1 cellular context compared by ENCODE assay signal in the genomic region with DNA sequence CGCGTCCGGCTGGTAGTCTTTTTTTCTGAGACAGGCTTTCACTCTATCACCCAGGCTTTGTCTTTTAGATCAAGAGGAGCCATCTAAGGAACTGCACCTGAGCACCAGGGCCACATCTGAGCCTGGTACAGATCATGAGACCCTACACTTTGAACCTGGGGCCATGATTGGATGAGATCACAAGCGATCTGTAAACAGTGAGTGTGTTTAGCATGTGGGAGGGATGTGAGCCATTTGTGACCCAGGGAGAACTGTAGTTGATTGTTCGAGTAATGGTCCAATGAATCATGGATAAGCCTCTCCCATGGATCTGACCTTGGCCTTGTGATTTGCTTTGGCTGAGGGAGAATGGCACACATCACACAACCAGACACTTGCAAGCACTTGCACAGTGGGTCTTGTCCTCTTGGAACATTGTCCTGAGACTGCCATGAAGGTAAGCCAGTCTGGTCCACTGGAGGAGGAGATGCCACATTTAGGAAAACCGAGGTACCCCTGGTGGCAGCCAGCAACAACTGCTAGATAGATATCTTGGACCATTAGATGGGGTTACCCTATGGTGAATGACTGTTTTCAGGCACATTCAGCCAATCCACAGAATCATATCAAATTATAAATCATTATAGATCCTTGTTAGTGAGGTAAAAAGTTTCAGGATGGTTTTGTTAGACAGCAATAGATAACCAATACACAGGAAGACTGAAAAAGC.
TF ChIP-seq lines count a peak whose summit lies in the region.

No MANE protein-coding gene starts in this region.

TF ChIP-seq in HepG2, 621 proteins besides CTCF, POLR2A, EP300 and RAD21 (continued from another document):
- TF ChIP-seq SIN3B (IDR thresholded peaks at IDR 0.05; ENCODE audit: low read length) = no peak
- TF ChIP-seq ZNF720 (CRISPR knock-in tag; IDR thresholded peaks at IDR 0.05) = no peak
- peak; percentile 44; the same call in 1 of the 2 replicates for TF ChIP-seq REPIN1 (CRISPR knock-in tag; IDR thresholded peaks at IDR 0.05; ENCODE audit: borderline replicate concordance, low read depth)
- TF ChIP-seq PHF5A (CRISPR knock-in tag; IDR thresholded peaks at IDR 0.05; ENCODE audit: low read depth, unreplicated experiment) = peak; percentile 34
- TF ChIP-seq FOXP1 (IDR thresholded peaks at IDR 0.05) = peak; percentile 72
- TF ChIP-seq FOXP1 (CRISPR knock-in tag; IDR thresholded peaks at IDR 0.05) = peak; percentile 79
- peak; percentile 66; the same call in 1 of the 2 replicates for TF ChIP-seq NR2F6 (IDR thresholded peaks at IDR 0.05)
- peak; percentile 79 for TF ChIP-seq NR2F6 (CRISPR knock-in tag; IDR thresholded peaks at IDR 0.05)
- TF ChIP-seq ZNF274 (CRISPR knock-in tag; IDR thresholded peaks at IDR 0.05) = no peak
- TF ChIP-seq, protein P1, sequence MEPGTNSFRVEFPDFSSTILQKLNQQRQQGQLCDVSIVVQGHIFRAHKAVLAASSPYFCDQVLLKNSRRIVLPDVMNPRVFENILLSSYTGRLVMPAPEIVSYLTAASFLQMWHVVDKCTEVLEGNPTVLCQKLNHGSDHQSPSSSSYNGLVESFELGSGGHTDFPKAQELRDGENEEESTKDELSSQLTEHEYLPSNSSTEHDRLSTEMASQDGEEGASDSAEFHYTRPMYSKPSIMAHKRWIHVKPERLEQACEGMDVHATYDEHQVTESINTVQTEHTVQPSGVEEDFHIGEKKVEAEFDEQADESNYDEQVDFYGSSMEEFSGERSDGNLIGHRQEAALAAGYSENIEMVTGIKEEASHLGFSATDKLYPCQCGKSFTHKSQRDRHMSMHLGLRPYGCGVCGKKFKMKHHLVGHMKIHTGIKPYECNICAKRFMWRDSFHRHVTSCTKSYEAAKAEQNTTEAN (CRISPR knock-in tag; conservative IDR thresholded peaks at IDR 0.05) = peak; percentile 94
- TF ChIP-seq HOXA3 (CRISPR knock-in tag; IDR thresholded peaks at IDR 0.05) = peak; percentile 38; the same call in 1 of the 2 replicates
- TF ChIP-seq FOSL2 (CRISPR knock-in tag; IDR thresholded peaks at IDR 0.05) = peak; percentile 90
TF ChIP-seq in HepG2: peak in this region for 114.
